In genomic region chr9:129929467-129930125, GRCh38 we compare ENCODE assay signal across 22 cellular contexts.
A peak's percentile ranks its signal among the peaks of the same experiment; 100 is the strongest.
DNase-seq lines count a peak whose midpoint lies in the region; ATAC-seq, FAIRE-seq and TF ChIP-seq lines count a peak whose summit lies in the region.
"Had no signal": no experiment of that assay in that cellular context is flagged by ENCODE, and none has a peak within 500 bp of the region (broad histone marks: within the 10 kb centered on the region; RNA-seq: fewer than 3 reads in every experiment).

No MANE protein-coding gene starts in this region.

- no peak for TF ChIP-seq CTCF in natural killer cell (IDR thresholded peaks at IDR 0.05)
- TF ChIP-seq CTCF in RWPE1 (conservative IDR thresholded peaks at IDR 0.05; ENCODE audit: low read depth), result no peak
- TF ChIP-seq CTCF in GM13976 (IDR thresholded peaks at IDR 0.05; ENCODE audit: borderline replicate concordance, control extremely low read depth, extremely low read depth, insufficient read depth, missing control alignments), result no peak

- intact Hi-C loops in natural killer cell (cut with micrococcal nuclease), result loop anchor here (5.0 kb wide), 1 partner anchor 38 kb away; no protein-coding TSS in a partner anchor

- no peaks in the 10 kb centered on the region for H3K27me3 Mint-ChIP-seq in natural killer cell treated with Interleukin-12 subunit alpha and Interleukin-12 subunit beta and Interleukin-15 and Interleukin-18, amount 100 ng/mL, for 72 hours
- H3K27me3 Mint-ChIP-seq in natural killer cell (ENCODE audit: low read depth in 2 of 2), result no peaks in the 10 kb centered on the region
- H3K27me3 Mint-ChIP-seq: effector memory CD8-positive, alpha-beta T cell had no signal

- ATAC-seq in natural killer cell treated with Interleukin-12 subunit alpha and Interleukin-12 subunit beta and Interleukin-15 and Interleukin-18, amount 100 ng/mL, for 72 hours, result no peak
- ATAC-seq in natural killer cell (no peak), GM18873 (IDR thresholded peaks at IDR 0.05; ENCODE audit: low FRiP score, unreplicated experiment) (no peak)
- ATAC-seq: activated CD4-positive, CD25-positive, alpha-beta regulatory T cell treated with anti-CD3 and anti-CD28 coated beads, Interleukin-2, amount 50 U/mL, for 24 hours; effector memory CD8-positive, alpha-beta T cell; gastroesophageal sphincter; HepG2; right lobe of liver had no signal

- FAIRE-seq in frontal cortex (lab: Jason Lieb, UNC), result no peak
- FAIRE-seq: HepG2, RCC 7860 had no signal

- CTCF ChIA-PET in RWPE1 (lab: Yijun Ruan, JAX), result interaction anchor here (0.5 to 0.6 kb wide), 3 partner anchors 92 to 286 kb away, joined by 4 to 6 read pairs (median 5); no protein-coding TSS in a partner anchor

- H3K4me1 Mint-ChIP-seq in natural killer cell treated with Interleukin-12 subunit alpha and Interleukin-12 subunit beta and Interleukin-15 and Interleukin-18, amount 100 ng/mL, for 72 hours (ENCODE audit: low read depth in 2 of 2), result peaks cover 28 to 36% of the 10 kb centered on the region in 2 donors
- peaks cover 37 to 41% of the 10 kb centered on the region in 2 donors for H3K4me1 Mint-ChIP-seq in natural killer cell

- H3K9me3 Mint-ChIP-seq in natural killer cell treated with Interleukin-12 subunit alpha and Interleukin-12 subunit beta and Interleukin-15 and Interleukin-18, amount 100 ng/mL, for 72 hours, result no peaks in the 10 kb centered on the region
- no peaks in the 10 kb centered on the region for H3K9me3 Mint-ChIP-seq in natural killer cell
- H3K9me3 Mint-ChIP-seq: effector memory CD8-positive, alpha-beta T cell had no signal

- peak overlapping the region; percentile 90 to 95 for H3K27ac Mint-ChIP-seq in natural killer cell treated with Interleukin-12 subunit alpha and Interleukin-12 subunit beta and Interleukin-15 and Interleukin-18, amount 100 ng/mL, for 72 hours
- H3K27ac Mint-ChIP-seq in natural killer cell, result peak overlapping the region in 1 of 2 donors; percentile 78

- in situ Hi-C loops in GM13976 (cut with MboI; ENCODE audit: low sequenced_read_pairs, unreplicated experiment), result no loop called here

- H3K4me3 Mint-ChIP-seq in natural killer cell treated with Interleukin-12 subunit alpha and Interleukin-12 subunit beta and Interleukin-15 and Interleukin-18, amount 100 ng/mL, for 72 hours, result no peak overlapping the region
- H3K4me3 Mint-ChIP-seq in natural killer cell, result no peak overlapping the region

- POLR2A ChIA-PET in RWPE1 (lab: Yijun Ruan, JAX; ENCODE audit: low non-redundant PET), result no interaction called here

- no peak for DNase-seq in natural killer cell treated with Interleukin-12 subunit alpha and Interleukin-12 subunit beta and Interleukin-15 and Interleukin-18, amount 100 ng/mL, for 72 hours (ENCODE audit: low spot score)
- no peak for DNase-seq in natural killer cell
- peak; percentile 51 for DNase-seq in RWPE1 (ENCODE audit: low spot score)
- DNase-seq in cerebellar cortex (ENCODE audit: low spot score), result peak; percentile 34
- DNase-seq in superior temporal gyrus (ENCODE audit: extremely low spot score), result peak; percentile 65
- DNase-seq in GM13976 (ENCODE audit: low spot score), result no peak
- DNase-seq in frontal cortex (ENCODE audit: low spot score in 2 of 2), result no peak
- DNase-seq: activated gamma-delta T cell; DMS153; effector memory CD8-positive, alpha-beta T cell; GOT3; mesendoderm; NCI-H2081 treated with DMSO at 0.1 percent for 48 hours; NCI-H748 treated with DMSO at 0.1 percent for 48 hours; right lobe of liver; stimulated activated CD4-positive, alpha-beta T cell treated with anti-CD3 and anti-CD28 coated beads, Interleukin-4, amount 100 ng/mL, for 4 hours; T-helper 1 cell had no signal

- no peak overlapping the region for H3K27ac ChIP-seq in RWPE1
- H3K27ac ChIP-seq: right lobe of liver had no signal

- H3K36me3 Mint-ChIP-seq in natural killer cell treated with Interleukin-12 subunit alpha and Interleukin-12 subunit beta and Interleukin-15 and Interleukin-18, amount 100 ng/mL, for 72 hours, result peaks cover 6% of the 10 kb centered on the region
- no peaks in the 10 kb centered on the region for H3K36me3 Mint-ChIP-seq in natural killer cell

Comparison
In these comparisons a context has a peak if more than half of its experiments do, and no peak if none do; other contexts are left out.
1. DNase-seq: peak in RWPE1 (single experiment), cerebellar cortex (single experiment) and superior temporal gyrus (single experiment); none in natural killer cell treated with Interleukin-12 subunit alpha and Interleukin-12 subunit beta and Interleukin-15 and Interleukin-18, amount 100 ng/mL, for 72 hours (single experiment), natural killer cell (single experiment), GM13976 (single experiment) and frontal cortex (0 of 2).